16 cellular contexts compared by ENCODE assay signal in the genomic region with DNA sequence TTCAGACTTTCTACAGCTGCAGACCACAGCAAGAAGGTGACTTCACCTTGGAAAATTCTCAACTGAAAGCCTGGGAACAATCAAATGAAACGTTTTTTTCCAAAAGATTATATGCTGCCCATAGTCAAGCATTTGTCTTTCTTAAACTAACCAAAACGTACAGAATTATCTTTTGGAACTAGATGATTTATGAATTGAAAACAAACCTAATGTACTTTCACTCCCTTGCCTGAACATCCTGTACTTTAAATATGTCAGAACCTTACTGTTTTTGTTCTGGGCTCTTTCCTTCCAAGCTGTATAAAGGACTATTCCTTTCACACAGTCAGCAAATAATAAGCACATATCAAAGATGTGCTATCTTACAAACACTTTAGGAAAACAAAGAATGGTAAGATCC.
A peak's percentile ranks its signal among the peaks of the same experiment; 100 is the strongest.
DNase-seq lines count a peak whose midpoint lies in the region; ATAC-seq, FAIRE-seq and TF ChIP-seq lines count a peak whose summit lies in the region.
"Had no signal": no experiment of that assay in that cellular context is flagged by ENCODE, and none has a peak within 500 bp of the region (broad histone marks: within the 10 kb centered on the region; RNA-seq: fewer than 3 reads in every experiment).

No MANE protein-coding gene starts in this region.

- intact Hi-C loops in GM12878 (cut with micrococcal nuclease; ENCODE audit: unreplicated experiment) = loop anchor here (5.0 kb wide), 1 partner anchor 138 kb away; no protein-coding TSS in a partner anchor
- intact Hi-C loops in tibial artery (cut with DNase I; ENCODE audit: low total_unique reads) = no loop called here

- DNase-seq in activated naive CD4-positive, alpha-beta T cell treated with anti-CD3 and anti-CD28 coated beads, Interleukin-2, amount 10 ng/mL, durations not matched to agents 7 days and 5 days = no peak
- no peak for DNase-seq in GM12878 (ENCODE audit: low read depth, low spot score)
- DNase-seq in left kidney (ENCODE audit: low read depth, low spot score) = peak; percentile 23
- DNase-seq in suprapubic skin (ENCODE audit: low spot score in 2 of 2) = no peak
- DNase-seq in NCI-H526 (lab: John Stamatoyannopoulos, UW) = no peak
- DNase-seq in tibial artery = no peak
- DNase-seq: activated CD4-positive, alpha-beta T cell treated with anti-CD3 and anti-CD28 coated beads, Interleukin-2, amount 50 U/mL, for 4 hours; activated effector memory CD4-positive, alpha-beta T cell treated with Interleukin-2 at 50 U/mL for 16 hours; central memory CD4-positive, alpha-beta T cell; NCI-H1694; thyroid gland had no signal

- no peak for TF ChIP-seq POLR2A in GM12878 (IDR thresholded peaks at IDR 0.05; ENCODE audit: low read depth, low read length)
- TF ChIP-seq POLR2A in suprapubic skin (IDR thresholded peaks at IDR 0.05) = no peak

- H3K79me2 ChIP-seq in GM12878 (ENCODE audit: control insufficient read depth, insufficient read depth, low read length) = no peaks in the 10 kb centered on the region; the same call in 1 of the 2 replicates

- H3K9me3 ChIP-seq in GM12878 (replicated peaks; ENCODE audit: control insufficient read depth, insufficient read depth, low read length) = peaks cover 2% of the 10 kb centered on the region; the same call in 2 of the 3 replicates
- H3K9me3 ChIP-seq in suprapubic skin = no peaks in the 10 kb centered on the region
- no peaks in the 10 kb centered on the region for H3K9me3 ChIP-seq in tibial artery
- H3K9me3 ChIP-seq: thyroid gland had no signal

- peaks cover 13% of the 10 kb centered on the region for H3K4me1 ChIP-seq in GM12878 (ENCODE audit: control insufficient read depth, insufficient read depth, low read length)
- H3K4me1 ChIP-seq in suprapubic skin = peaks cover 31% of the 10 kb centered on the region
- no peaks in the 10 kb centered on the region for H3K4me1 ChIP-seq in tibial artery
- H3K4me1 ChIP-seq: thyroid gland had no signal

- POLR2A ChIA-PET in GM12878 (lab: Charles Lee) = interaction anchor here (0.6 to 7.4 kb wide), 4 partner anchors 8 to 135 kb away, joined by 3 to 35 read pairs (median 3); no protein-coding TSS in a partner anchor

- H2AFZ ChIP-seq in GM12878 (ENCODE audit: control insufficient read depth, low read depth, low read length) = peak overlapping the region; percentile 62

- H3K4me3 Mint-ChIP-seq in activated naive CD4-positive, alpha-beta T cell treated with anti-CD3 and anti-CD28 coated beads, Interleukin-2, amount 50 U/mL, for 24 hours = peak overlapping the region; percentile 5
- no peak overlapping the region for H3K4me3 Mint-ChIP-seq in activated naive CD4-positive, alpha-beta T cell treated with anti-CD3 and anti-CD28 coated beads, Interleukin-2, amount 10 ng/mL, durations not matched to agents 7 days and 5 days

- FAIRE-seq in GM12878 (lab: Jason Lieb, UNC) = no peak
- FAIRE-seq: D721Med, GM18507 had no signal

- H3K4me3 ChIP-seq in GM12878 (no peak overlapping the region), suprapubic skin (no peak overlapping the region), tibial artery (no peak overlapping the region)
- H3K4me3 ChIP-seq: thyroid gland had no signal

- TF ChIP-seq RAD21 in GM12878 (IDR thresholded peaks at IDR 0.05; ENCODE audit: insufficient read depth, low read depth, low read length) = no peak

- no peaks in the 10 kb centered on the region for H3K9me3 Mint-ChIP-seq in activated naive CD4-positive, alpha-beta T cell treated with anti-CD3 and anti-CD28 coated beads, Interleukin-2, amount 50 U/mL, for 24 hours
- H3K9me3 Mint-ChIP-seq in activated naive CD4-positive, alpha-beta T cell treated with anti-CD3 and anti-CD28 coated beads, Interleukin-2, amount 10 ng/mL, durations not matched to agents 7 days and 5 days = peaks cover 9% of the 10 kb centered on the region

- H3K27me3 ChIP-seq in GM12878 (replicated peaks in 1 of 2; ENCODE audit: control insufficient read depth in 2 of 2, insufficient read depth in 2 of 2, low read length in 1 of 2) (no peaks in the 10 kb centered on the region), suprapubic skin (no peaks in the 10 kb centered on the region), tibial artery (no peaks in the 10 kb centered on the region)
- H3K27me3 ChIP-seq: thyroid gland had no signal

- TF ChIP-seq EP300 in GM12878 (IDR thresholded peaks at IDR 0.05; ENCODE audit: borderline replicate concordance in 1 of 2, control insufficient read depth in 1 of 2, low read depth in 2 of 2, low read length in 2 of 2) (no peak), suprapubic skin (IDR thresholded peaks at IDR 0.05) (no peak)

- H3K27me3 Mint-ChIP-seq in activated naive CD4-positive, alpha-beta T cell treated with anti-CD3 and anti-CD28 coated beads, Interleukin-2, amount 50 U/mL, for 24 hours = no peaks in the 10 kb centered on the region
- H3K27me3 Mint-ChIP-seq in activated naive CD4-positive, alpha-beta T cell treated with anti-CD3 and anti-CD28 coated beads, Interleukin-2, amount 10 ng/mL, durations not matched to agents 7 days and 5 days = no peaks in the 10 kb centered on the region
- H3K27me3 Mint-ChIP-seq: progenitor cell of endocrine pancreas had no signal

- ATAC-seq in GM12878 (no peak), HG02981 (IDR thresholded peaks at IDR 0.05; ENCODE audit: unreplicated experiment) (no peak)

- H3K36me3 ChIP-seq in GM12878 (ENCODE audit: control insufficient read depth in 2 of 2, insufficient read depth in 2 of 2, low read length in 1 of 2) = no peaks in the 10 kb centered on the region
- H3K36me3 ChIP-seq in suprapubic skin = no peaks in the 10 kb centered on the region
- no peaks in the 10 kb centered on the region for H3K36me3 ChIP-seq in tibial artery
- H3K36me3 ChIP-seq: thyroid gland had no signal

- no peaks in the 10 kb centered on the region for H4K20me1 ChIP-seq in GM12878 (ENCODE audit: control insufficient read depth, insufficient read depth)

- peak overlapping the region; percentile 41 for H3K27ac Mint-ChIP-seq in activated naive CD4-positive, alpha-beta T cell treated with anti-CD3 and anti-CD28 coated beads, Interleukin-2, amount 50 U/mL, for 24 hours
- H3K27ac Mint-ChIP-seq in activated naive CD4-positive, alpha-beta T cell treated with anti-CD3 and anti-CD28 coated beads, Interleukin-2, amount 10 ng/mL, durations not matched to agents 7 days and 5 days = no peak overlapping the region
- H3K27ac Mint-ChIP-seq: progenitor cell of endocrine pancreas had no signal

- RAD21 ChIA-PET in GM12878 (lab: Charles Lee; ENCODE audit: unreplicated experiment) = interaction anchor here (1.1 to 2.6 kb wide), 4 partner anchors 11 to 135 kb away, joined by 3 to 11 read pairs (median 4); partner anchors contain the start of gene TNFAIP3

- in situ Hi-C loops in GM12878 (cut with MboI) = loop anchor here (5.0 kb wide), 2 partner anchors 63 to 97 kb away; partner anchors contain the start of gene TNFAIP3

- no peak overlapping the region for H3K9ac ChIP-seq in GM12878 (ENCODE audit: control insufficient read depth, insufficient read depth, low read length)

- TF ChIP-seq CTCF in GM12878 (IDR thresholded peaks at IDR 0.05 in 2 of 3, conservative IDR thresholded peaks at IDR 0.05 in 1 of 3; ENCODE audit: control insufficient read depth in 2 of 3, extremely low read depth in 1 of 3, insufficient read depth in 1 of 3, low read depth in 3 of 3, low read length in 3 of 3) (no peak), suprapubic skin (IDR thresholded peaks at IDR 0.05) (no peak), tibial artery (IDR thresholded peaks at IDR 0.05) (no peak)

- 0% methylated on average over 2 of the region's 2 CpGs for WGBS in GM12878 (ENCODE audit: insufficient coverage, insufficient replicate concordance, low lambda C conversion rate, missing lambda C conversion rate)
- 24% methylated on average over 2 of the region's 2 CpGs for WGBS in suprapubic skin

- SMC1A ChIA-PET in GM12878 (lab: Charles Lee; ENCODE audit: uncharacterized antibody, unreplicated experiment) = interaction anchor here (1.1 to 16.0 kb wide), 8 partner anchors 10 to 100 kb away, joined by 3 to 314 read pairs (median 12); partner anchors contain the start of gene TNFAIP3

- H3K36me3 Mint-ChIP-seq in activated naive CD4-positive, alpha-beta T cell treated with anti-CD3 and anti-CD28 coated beads, Interleukin-2, amount 50 U/mL, for 24 hours = no peaks in the 10 kb centered on the region
- peaks cover 5% of the 10 kb centered on the region for H3K36me3 Mint-ChIP-seq in activated naive CD4-positive, alpha-beta T cell treated with anti-CD3 and anti-CD28 coated beads, Interleukin-2, amount 10 ng/mL, durations not matched to agents 7 days and 5 days

- H3K4me1 Mint-ChIP-seq in activated naive CD4-positive, alpha-beta T cell treated with anti-CD3 and anti-CD28 coated beads, Interleukin-2, amount 50 U/mL, for 24 hours = peaks cover 69% of the 10 kb centered on the region
- peaks cover 24% of the 10 kb centered on the region for H3K4me1 Mint-ChIP-seq in activated naive CD4-positive, alpha-beta T cell treated with anti-CD3 and anti-CD28 coated beads, Interleukin-2, amount 10 ng/mL, durations not matched to agents 7 days and 5 days

- CTCF ChIA-PET in activated naive CD4-positive, alpha-beta T cell treated with anti-CD3 and anti-CD28 coated beads, Interleukin-2, amount 10 ng/mL, durations not matched to agents 7 days and 5 days (lab: Charles Lee) = interaction anchor here (1.0 to 2.9 kb wide), 3 partner anchors 13 to 65 kb away, joined by 3 to 13 read pairs (median 5); partner anchors contain the start of gene TNFAIP3
- CTCF ChIA-PET in GM12878 (lab: Yijun Ruan, JAX) = interaction anchor here (0.6 to 1.4 kb wide), 3 partner anchors 20 to 62 kb away, joined by 3 to 4 read pairs (median 3); no protein-coding TSS in a partner anchor

- H3K4me2 ChIP-seq in GM12878 (ENCODE audit: control insufficient read depth, insufficient read depth) = no peak overlapping the region

- H3K27ac ChIP-seq in GM12878 (ENCODE audit: control insufficient read depth, insufficient read depth) (no peak overlapping the region), suprapubic skin (peak overlapping the region; percentile 54), tibial artery (no peak overlapping the region)
- H3K27ac ChIP-seq: thyroid gland had no signal

- BruUV-seq in GM12878 (replicated peaks; lab: Mats Ljungman, UMichigan) = no TSS peak

TF ChIP-seq in GM12878, 131 proteins besides CTCF, POLR2A, EP300 and RAD21 (continues in another document):
- no peak for TF ChIP-seq SIN3A (IDR thresholded peaks at IDR 0.05; ENCODE audit: low read depth, low read length)
- TF ChIP-seq PAX8 (IDR thresholded peaks at IDR 0.05) = no peak
- TF ChIP-seq HCFC1 (IDR thresholded peaks at IDR 0.05; ENCODE audit: low read length) = no peak
- TF ChIP-seq BCL3 (IDR thresholded peaks at IDR 0.05; ENCODE audit: borderline replicate concordance, insufficient read depth, low read depth, low read length, poor library complexity, severe bottlenecking) = no peak
